14 cellular contexts compared by ENCODE assay signal in genomic region chr6:15521516-15521915, GRCh38.
DNase-seq lines count a peak whose midpoint lies in the region; ATAC-seq, FAIRE-seq and TF ChIP-seq lines count a peak whose summit lies in the region.
"Had no signal": no experiment of that assay in that cellular context is flagged by ENCODE, and none has a peak within 500 bp of the region (broad histone marks: within the 10 kb centered on the region; RNA-seq: fewer than 3 reads in every experiment).

No MANE protein-coding gene starts in this region.

- H3K27ac Mint-ChIP-seq in activated naive CD4-positive, alpha-beta T cell treated with anti-CD3 and anti-CD28 coated beads, Interleukin-2, amount 50 U/mL, for 72 hours = peak overlapping the region; percentile 80 to 91
- no peak overlapping the region for H3K27ac Mint-ChIP-seq in activated naive CD4-positive, alpha-beta T cell treated with anti-CD3 and anti-CD28 coated beads for 36 hours
- H3K27ac Mint-ChIP-seq in neural progenitor cell (no peak overlapping the region), T-helper 17 cell (no peak overlapping the region)
- H3K27ac Mint-ChIP-seq: activated naive CD4-positive, alpha-beta T cell treated with anti-CD3 and anti-CD28 coated beads, Interleukin-2, amount 50 U/mL, for 24 hours had no signal

- no peak overlapping the region for H3K9ac ChIP-seq in GM12878 (ENCODE audit: control insufficient read depth, insufficient read depth, low read length)
- no peak overlapping the region for H3K9ac ChIP-seq in neural progenitor cell

- RAD21 ChIA-PET in GM12878 (lab: Charles Lee; ENCODE audit: unreplicated experiment) = interaction anchor here (0.9 to 2.3 kb wide), 3 partner anchors 99 to 684 kb away, joined by 4 to 11 read pairs (median 9); no protein-coding TSS in a partner anchor

- H3K9me3 ChIP-seq in GM12878 (replicated peaks; ENCODE audit: control insufficient read depth, insufficient read depth, low read length) (no peaks in the 10 kb centered on the region), testis (no peaks in the 10 kb centered on the region), neural progenitor cell (ENCODE audit: low read depth) (no peaks in the 10 kb centered on the region), T-helper 17 cell (ENCODE audit: control insufficient read depth, low read length, poor library complexity, severe bottlenecking) (no peaks in the 10 kb centered on the region)

- H3F3A ChIP-seq in neural progenitor cell (ENCODE audit: low read depth) = no peaks in the 10 kb centered on the region

- 95% methylated on average over 5 of the region's 5 CpGs for WGBS in GM12878 (ENCODE audit: insufficient coverage, insufficient replicate concordance, low lambda C conversion rate, missing lambda C conversion rate)
- WGBS in testis, 2 donors = 59 to 64% methylated on average over 5 of the region's 5 CpGs

- BruUV-seq in GM12878 (replicated peaks; lab: Mats Ljungman, UMichigan) = TSS peak; percentile 23

- ATAC-seq in activated naive CD4-positive, alpha-beta T cell treated with anti-CD3 and anti-CD28 coated beads, Interleukin-2, amount 50 U/mL, for 72 hours = no peak
- ATAC-seq in GM12878 = no peak
- ATAC-seq in GM19324 (IDR thresholded peaks at IDR 0.05; ENCODE audit: low FRiP score, unreplicated experiment) = no peak
- ATAC-seq in T-helper 17 cell = no peak
- ATAC-seq: HCT116 had no signal

- TF ChIP-seq EP300 in GM12878 (IDR thresholded peaks at IDR 0.05; ENCODE audit: borderline replicate concordance in 1 of 2, control insufficient read depth in 1 of 2, low read depth in 2 of 2, low read length in 2 of 2) = no peak

- H3K27me3 Mint-ChIP-seq in activated naive CD4-positive, alpha-beta T cell treated with anti-CD3 and anti-CD28 coated beads for 36 hours (ENCODE audit: low read depth) = no peaks in the 10 kb centered on the region
- H3K27me3 Mint-ChIP-seq in neural progenitor cell (ENCODE audit: insufficient read depth, low read depth) (peaks cover 10% of the 10 kb centered on the region), T-helper 17 cell (no peaks in the 10 kb centered on the region)
- H3K27me3 Mint-ChIP-seq: activated naive CD4-positive, alpha-beta T cell treated with anti-CD3 and anti-CD28 coated beads, Interleukin-2, amount 50 U/mL, for 24 hours had no signal

- intact Hi-C loops in activated naive CD4-positive, alpha-beta T cell treated with anti-CD3 and anti-CD28 coated beads for 36 hours (cut with micrococcal nuclease) = loop anchor here (10.0 kb wide), 1 partner anchor 103 kb away; no protein-coding TSS in a partner anchor
- intact Hi-C loops in GM12878 (cut with micrococcal nuclease; ENCODE audit: unreplicated experiment) (no loop called here), testis (cut with DNase I; ENCODE audit: low total_unique reads) (no loop called here)

- H4K20me1 ChIP-seq in GM12878 (ENCODE audit: control insufficient read depth, insufficient read depth) = no peaks in the 10 kb centered on the region
- H4K20me1 ChIP-seq in neural progenitor cell (ENCODE audit: low read depth) = peaks cover 7% of the 10 kb centered on the region

- CTCF ChIA-PET in activated naive CD4-positive, alpha-beta T cell treated with anti-CD3 and anti-CD28 coated beads for 36 hours (lab: Charles Lee) = no interaction called here
- CTCF ChIA-PET in GM12878 (lab: Yijun Ruan, JAX) = interaction anchor here (0.7 to 6.0 kb wide), 2 partner anchors 29 to 102 kb away, joined by 3 to 50 read pairs; no protein-coding TSS in a partner anchor

- POLR2A ChIA-PET in GM12878 (lab: Charles Lee) = no interaction called here

- H3K79me2 ChIP-seq in GM12878 (ENCODE audit: control insufficient read depth, insufficient read depth, low read length) = no peaks in the 10 kb centered on the region
- no peaks in the 10 kb centered on the region for H3K79me2 ChIP-seq in neural progenitor cell (ENCODE audit: low read depth)

- H3K27me3 ChIP-seq in GM12878 (replicated peaks in 1 of 2; ENCODE audit: control insufficient read depth in 2 of 2, insufficient read depth in 2 of 2, low read length in 1 of 2) (no peaks in the 10 kb centered on the region), testis (no peaks in the 10 kb centered on the region), neural progenitor cell (no peaks in the 10 kb centered on the region)

- FAIRE-seq in GM12878 (lab: Jason Lieb, UNC) = peak; percentile 7

- no peak for TF ChIP-seq RAD21 in GM12878 (IDR thresholded peaks at IDR 0.05; ENCODE audit: insufficient read depth, low read depth, low read length)

- DNase-seq in activated naive CD4-positive, alpha-beta T cell treated with anti-CD3 and anti-CD28 coated beads, Interleukin-2, amount 50 U/mL, for 72 hours (ENCODE audit: low spot score in 2 of 2) = no peak
- no peak for DNase-seq in activated naive CD4-positive, alpha-beta T cell treated with anti-CD3 and anti-CD28 coated beads for 36 hours
- DNase-seq in GM12878 (ENCODE audit: low read depth, low spot score) = no peak
- peak; percentile 54 for DNase-seq in medulla oblongata (ENCODE audit: extremely low spot score)
- peak; percentile 22 for DNase-seq in testis
- DNase-seq in neural progenitor cell (ENCODE audit: low spot score) = no peak
- no peak for DNase-seq in T-helper 17 cell
- DNase-seq: central memory CD4-positive, alpha-beta T cell; NCI-H187; RPMI8226 had no signal

- H3K27ac ChIP-seq in GM12878 (ENCODE audit: control insufficient read depth, insufficient read depth) = no peak overlapping the region
- H3K27ac ChIP-seq in testis = peak overlapping the region in 1 of 2 donors; percentile 33
- H3K27ac ChIP-seq in neural progenitor cell = no peak overlapping the region

- no peak overlapping the region for H3K4me3 ChIP-seq in GM12878
- no peak overlapping the region for H3K4me3 ChIP-seq in testis
- H3K4me3 ChIP-seq in neural progenitor cell = no peak overlapping the region
- H3K4me3 ChIP-seq: skin epidermis had no signal

- H3K4me3 Mint-ChIP-seq in activated naive CD4-positive, alpha-beta T cell treated with anti-CD3 and anti-CD28 coated beads for 36 hours = no peak overlapping the region
- H3K4me3 Mint-ChIP-seq in neural progenitor cell (no peak overlapping the region), T-helper 17 cell (no peak overlapping the region)
- H3K4me3 Mint-ChIP-seq: activated naive CD4-positive, alpha-beta T cell treated with anti-CD3 and anti-CD28 coated beads, Interleukin-2, amount 50 U/mL, for 24 hours had no signal

- H3K4me2 ChIP-seq in GM12878 (ENCODE audit: control insufficient read depth, insufficient read depth) (no peak overlapping the region), neural progenitor cell (no peak overlapping the region)

- peaks cover 3 to 10% of the 10 kb centered on the region in 2 donors for H3K9me3 Mint-ChIP-seq in activated naive CD4-positive, alpha-beta T cell treated with anti-CD3 and anti-CD28 coated beads, Interleukin-2, amount 50 U/mL, for 72 hours
- no peaks in the 10 kb centered on the region for H3K9me3 Mint-ChIP-seq in activated naive CD4-positive, alpha-beta T cell treated with anti-CD3 and anti-CD28 coated beads for 36 hours
- peaks cover 29% of the 10 kb centered on the region for H3K9me3 Mint-ChIP-seq in neural progenitor cell
- H3K9me3 Mint-ChIP-seq: activated naive CD4-positive, alpha-beta T cell treated with anti-CD3 and anti-CD28 coated beads, Interleukin-2, amount 50 U/mL, for 24 hours had no signal

- H3K4me1 Mint-ChIP-seq in activated naive CD4-positive, alpha-beta T cell treated with anti-CD3 and anti-CD28 coated beads for 36 hours (ENCODE audit: low read depth) = peaks cover 7% of the 10 kb centered on the region
- H3K4me1 Mint-ChIP-seq in neural progenitor cell (peaks cover 3% of the 10 kb centered on the region), T-helper 17 cell (peaks cover 2% of the 10 kb centered on the region)

- in situ Hi-C loops in GM12878 (cut with MboI) = no loop called here

- SMC1A ChIA-PET in GM12878 (lab: Charles Lee; ENCODE audit: uncharacterized antibody, unreplicated experiment) = interaction anchor here (1.0 to 2.1 kb wide), 7 partner anchors 13 to 661 kb away, joined by 3 to 8 read pairs (median 4); no protein-coding TSS in a partner anchor

- no peak overlapping the region for H2AFZ ChIP-seq in GM12878 (ENCODE audit: control insufficient read depth, low read depth, low read length)
- H2AFZ ChIP-seq in neural progenitor cell (replicated peaks) = no peak overlapping the region

- TF ChIP-seq CTCF in GM12878 (IDR thresholded peaks at IDR 0.05 in 2 of 3, conservative IDR thresholded peaks at IDR 0.05 in 1 of 3; ENCODE audit: control insufficient read depth in 2 of 3, extremely low read depth in 1 of 3, insufficient read depth in 1 of 3, low read depth in 3 of 3, low read length in 3 of 3) (no peak), testis (IDR thresholded peaks at IDR 0.05) (no peak), neural progenitor cell (IDR thresholded peaks at IDR 0.05) (no peak)

- H3K36me3 ChIP-seq in GM12878 (ENCODE audit: control insufficient read depth in 2 of 2, insufficient read depth in 2 of 2, low read length in 1 of 2) (peaks cover 18 to 27% of the 10 kb centered on the region in 2 experiments), testis (ENCODE audit: low read depth, missing control alignments) (no peaks in the 10 kb centered on the region), neural progenitor cell (peaks cover 3% of the 10 kb centered on the region)

- H3K4me1 ChIP-seq in GM12878 (ENCODE audit: control insufficient read depth, insufficient read depth, low read length) (no peaks in the 10 kb centered on the region), testis (no peaks in the 10 kb centered on the region), neural progenitor cell (no peaks in the 10 kb centered on the region)

- TF ChIP-seq POLR2A in GM12878 (IDR thresholded peaks at IDR 0.05; ENCODE audit: low read depth, low read length) (no peak), testis (IDR thresholded peaks at IDR 0.05) (no peak)

- peaks cover 37 to 40% of the 10 kb centered on the region in 2 donors for H3K36me3 Mint-ChIP-seq in activated naive CD4-positive, alpha-beta T cell treated with anti-CD3 and anti-CD28 coated beads, Interleukin-2, amount 50 U/mL, for 72 hours
- peaks cover 54% of the 10 kb centered on the region for H3K36me3 Mint-ChIP-seq in activated naive CD4-positive, alpha-beta T cell treated with anti-CD3 and anti-CD28 coated beads for 36 hours (ENCODE audit: low read depth)
- H3K36me3 Mint-ChIP-seq in neural progenitor cell (peaks cover 77% of the 10 kb centered on the region), T-helper 17 cell (ENCODE audit: low read depth) (peaks cover 3% of the 10 kb centered on the region)

TF ChIP-seq in GM12878, 131 proteins besides CTCF, POLR2A, EP300 and RAD21 (continues in another document):
- no peak for TF ChIP-seq WRNIP1 (IDR thresholded peaks at IDR 0.05; ENCODE audit: borderline replicate concordance, low read depth, low read length)
- TF ChIP-seq SMAD1 (IDR thresholded peaks at IDR 0.05; ENCODE audit: low read depth, partially characterized antibody) = no peak
- TF ChIP-seq EED (IDR thresholded peaks at IDR 0.05; ENCODE audit: low read depth) = no peak
- TF ChIP-seq SIX5 (IDR thresholded peaks at IDR 0.05; ENCODE audit: low read depth, low read length, severe bottlenecking) = no peak
- no peak for TF ChIP-seq ATF3 (IDR thresholded peaks at IDR 0.05; ENCODE audit: borderline replicate concordance, extremely low read depth, low read depth, low read length)

Comparison
In these comparisons a context has a peak if more than half of its experiments do, and no peak if none do; other contexts are left out.
1. H3K27ac Mint-ChIP-seq: peak in activated naive CD4-positive, alpha-beta T cell treated with anti-CD3 and anti-CD28 coated beads, Interleukin-2, amount 50 U/mL, for 72 hours (2 of 2); none in activated naive CD4-positive, alpha-beta T cell treated with anti-CD3 and anti-CD28 coated beads for 36 hours (single experiment), neural progenitor cell (single experiment) and T-helper 17 cell (single experiment).
2. DNase-seq: peak in medulla oblongata (single experiment) and testis (single experiment); none in activated naive CD4-positive, alpha-beta T cell treated with anti-CD3 and anti-CD28 coated beads, Interleukin-2, amount 50 U/mL, for 72 hours (0 of 2), activated naive CD4-positive, alpha-beta T cell treated with anti-CD3 and anti-CD28 coated beads for 36 hours (single experiment), GM12878 (single experiment), neural progenitor cell (single experiment) and T-helper 17 cell (0 of 3).